Comparison of ENCODE assay signal across 11 cellular contexts in the genomic region with DNA sequence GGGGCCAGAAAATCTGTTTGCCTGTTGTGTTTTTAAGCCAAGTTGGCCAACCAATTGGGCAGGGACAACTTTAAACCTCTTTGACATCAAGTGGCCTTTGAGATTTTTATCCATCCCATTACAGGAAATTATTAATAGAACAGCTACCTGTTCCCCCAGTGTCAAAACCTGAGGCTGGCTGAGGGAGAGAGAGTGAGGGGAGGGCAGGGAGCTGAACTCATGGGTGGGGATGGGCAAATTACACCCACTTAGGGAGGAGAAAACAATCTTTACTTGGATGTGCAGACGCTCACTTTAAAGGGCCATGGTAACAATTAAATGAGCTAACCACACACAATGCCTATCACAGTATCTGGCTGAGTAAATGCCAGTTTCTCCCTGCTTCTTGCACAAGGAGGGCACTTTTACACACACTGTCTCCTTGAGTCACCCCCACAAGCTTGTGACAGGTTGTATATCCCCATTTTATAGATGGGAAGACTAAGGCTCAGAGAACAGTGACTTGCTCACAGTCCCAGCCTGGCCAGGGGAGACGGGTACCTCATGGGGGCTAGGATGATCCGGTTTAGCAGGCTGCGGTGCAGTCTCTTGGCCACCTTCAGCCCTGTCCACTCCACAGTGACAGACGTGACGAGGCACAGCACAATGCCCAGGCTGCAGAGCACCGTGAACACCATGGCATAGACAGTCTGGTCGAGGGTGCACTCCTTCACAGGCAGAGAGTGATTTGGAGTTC. TPM values are rescaled to one million over a fixed set of nuclear protein-coding genes. Genes with fewer than 3 reads are reported as not detected.
DNase-seq lines count a peak whose midpoint lies in the region; ATAC-seq and TF ChIP-seq lines count a peak whose summit lies in the region.
"Had no signal": no experiment of that assay in that cellular context is flagged by ENCODE, and none has a peak within 500 bp of the region (broad histone marks: within the 10 kb centered on the region; RNA-seq: fewer than 3 reads in every experiment).

No MANE protein-coding gene starts in this region.

- H3K9me3 ChIP-seq in SK-N-SH (no peaks in the 10 kb centered on the region), upper lobe of left lung (no peaks in the 10 kb centered on the region), endodermal cell (ENCODE audit: control insufficient read depth, low read length) (no peaks in the 10 kb centered on the region)

- TF ChIP-seq EP300 in SK-N-SH (IDR thresholded peaks at IDR 0.05; ENCODE audit: borderline replicate concordance in 1 of 2, low read depth in 1 of 2, low read length in 1 of 2) (no peak), upper lobe of left lung (IDR thresholded peaks at IDR 0.05) (no peak)

- H3K9ac ChIP-seq in SK-N-SH (no peak overlapping the region), endodermal cell (ENCODE audit: extremely low read depth, low read length, poor library complexity, severe bottlenecking) (no peak overlapping the region)

- H2AFZ ChIP-seq in SK-N-SH (ENCODE audit: low read depth), result no peak overlapping the region

- no peaks in the 10 kb centered on the region for H4K20me1 ChIP-seq in SK-N-SH (ENCODE audit: insufficient read depth)

- intact Hi-C loops in dorsolateral prefrontal cortex (cut with DNase I), result no loop called here

- H3K27me3 ChIP-seq in SK-N-SH (ENCODE audit: insufficient read depth) (no peaks in the 10 kb centered on the region), dorsolateral prefrontal cortex (no peaks in the 10 kb centered on the region), upper lobe of left lung (no peaks in the 10 kb centered on the region), endodermal cell (ENCODE audit: control insufficient read depth, insufficient read depth, low read length, poor library complexity, severe bottlenecking) (no peaks in the 10 kb centered on the region)

- H3K27ac ChIP-seq in SK-N-SH (ENCODE audit: low read depth in 2 of 2, low read length in 1 of 2), result peak overlapping the region in 1 of 2 experiments; percentile 43; a peak in 1 of 4 replicates
- peak overlapping the region in 44 of 59 donors; percentile 2 to 81 (median 49) for H3K27ac ChIP-seq in dorsolateral prefrontal cortex
- H3K27ac ChIP-seq in upper lobe of left lung, result peak overlapping the region; percentile 65 to 83 (median 76)
- H3K27ac ChIP-seq in endodermal cell (ENCODE audit: low read depth, low read length), result no peak overlapping the region

- TF ChIP-seq RAD21 in SK-N-SH (IDR thresholded peaks at IDR 0.05; ENCODE audit: low read length), result no peak

- no peaks in the 10 kb centered on the region for H3K27me3 Mint-ChIP-seq in neural crest cell (ENCODE audit: low read depth)
- H3K27me3 Mint-ChIP-seq in endodermal cell (ENCODE audit: insufficient read depth), result peaks cover 9% of the 10 kb centered on the region

- H3K27ac Mint-ChIP-seq in neural crest cell (ENCODE audit: unreplicated experiment) (peak overlapping the region; percentile 43), endodermal cell (no peak overlapping the region)

- POLR2A ChIA-PET in SK-N-SH (lab: Yijun Ruan, JAX), result no interaction called here

- H3K4me1 Mint-ChIP-seq in neural crest cell (peaks cover 4% of the 10 kb centered on the region), endodermal cell (no peaks in the 10 kb centered on the region)

- no peaks in the 10 kb centered on the region for H3K9me3 Mint-ChIP-seq in neural crest cell
- H3K9me3 Mint-ChIP-seq in endodermal cell, result no peaks in the 10 kb centered on the region

- H3K4me2 ChIP-seq in SK-N-SH, result 0 out of 2 replicates have a peak overlapping the region, but pooled peaks have one; percentile 31

- TF ChIP-seq POLR2A in upper lobe of left lung (IDR thresholded peaks at IDR 0.05), result no peak

- 87% methylated on average over 8 of the region's 8 CpGs for WGBS in SK-N-SH (ENCODE audit: low lambda C conversion rate)
- WGBS in upper lobe of left lung, 2 donors, result 85 to 86% methylated on average over 4 to 8 of the region's 8 CpGs
- WGBS in endodermal cell (ENCODE audit: insufficient coverage in 1 of 2, insufficient read length in 1 of 2), 2 experiments, result 92 to 93% methylated on average over 4 to 8 of the region's 8 CpGs

- DNase-seq in SK-N-SH, result no peak
- DNase-seq in dorsolateral prefrontal cortex, result no peak
- DNase-seq in neural crest cell (ENCODE audit: low read depth, low spot score), result no peak
- DNase-seq in upper lobe of left lung, result no peak
- DNase-seq in NCI-H187 treated with DMSO at 0.1 percent for 48 hours (lab: John Stamatoyannopoulos, UW), result no peak
- DNase-seq in endodermal cell, result no peak
- DNase-seq: activated CD4-positive, alpha-beta T cell treated with anti-CD3 and anti-CD28 coated beads, Interleukin-2, amount 50 U/mL, for 1 hour; NCI-H2107; T-helper 2 cell had no signal

- no peak overlapping the region for H3K4me3 ChIP-seq in SK-N-SH (ENCODE audit: low read depth in 2 of 2, low read length in 1 of 2)
- H3K4me3 ChIP-seq in dorsolateral prefrontal cortex, result peak overlapping the region in 6 of 59 donors; percentile 3 to 19 (median 10)
- H3K4me3 ChIP-seq in upper lobe of left lung, result no peak overlapping the region
- no peak overlapping the region for H3K4me3 ChIP-seq in endodermal cell (ENCODE audit: low read length)

- no peaks in the 10 kb centered on the region for H3K9me2 ChIP-seq in SK-N-SH

- CTCF ChIA-PET in SK-N-SH (lab: Yijun Ruan, JAX), result interaction anchor here (0.6 to 4.2 kb wide), 16 partner anchors 10 to 122 kb away, joined by 3 to 13 read pairs (median 5); a partner anchor contains a TSS

- no peaks in the 10 kb centered on the region for H3F3A ChIP-seq in SK-N-SH (replicated peaks; ENCODE audit: insufficient read depth)

- H3K4me1 ChIP-seq in SK-N-SH (ENCODE audit: control insufficient read depth in 1 of 2, insufficient read depth in 2 of 2, low read depth in 1 of 2, low read length in 1 of 2), result peaks cover 0 to 16% of the 10 kb centered on the region in 2 experiments; a peak in 1 of 4 replicates
- peaks cover 27 to 35% (median 31%) of the 10 kb centered on the region in 4 donors for H3K4me1 ChIP-seq in upper lobe of left lung
- H3K4me1 ChIP-seq in endodermal cell (ENCODE audit: control insufficient read depth, insufficient read depth, low read length), result no peaks in the 10 kb centered on the region

- H3K4me3 Mint-ChIP-seq in neural crest cell, result no peak overlapping the region
- no peak overlapping the region for H3K4me3 Mint-ChIP-seq in endodermal cell

- no peaks in the 10 kb centered on the region for H3K36me3 Mint-ChIP-seq in neural crest cell (ENCODE audit: low read depth)
- H3K36me3 Mint-ChIP-seq in endodermal cell (ENCODE audit: low read depth), result no peaks in the 10 kb centered on the region

- no peak for ATAC-seq in SK-N-SH treated with all-trans-retinoic acid at 6 μM for 48 hours
- ATAC-seq in upper lobe of left lung (ENCODE audit: low FRiP score in 2 of 2), result peak in 1 of 2 donors; percentile 54
- no peak for ATAC-seq in GM18870 (IDR thresholded peaks at IDR 0.05; ENCODE audit: unreplicated experiment)

- H3K79me2 ChIP-seq in SK-N-SH (ENCODE audit: insufficient read depth), result no peaks in the 10 kb centered on the region

- TF ChIP-seq CTCF in SK-N-SH (IDR thresholded peaks at IDR 0.05), result no peak
- no peak for TF ChIP-seq CTCF in dorsolateral prefrontal cortex (IDR thresholded peaks at IDR 0.05 in 54 of 56, conservative IDR thresholded peaks at IDR 0.05 in 2 of 56; ENCODE audit: low read depth in 1 of 56, partially characterized antibody in 56 of 56)
- no peak for TF ChIP-seq CTCF in neural crest cell (conservative IDR thresholded peaks at IDR 0.05)
- no peak for TF ChIP-seq CTCF in upper lobe of left lung (IDR thresholded peaks at IDR 0.05)
- TF ChIP-seq CTCF in endodermal cell (conservative IDR thresholded peaks at IDR 0.05), result no peak

- H3K36me3 ChIP-seq in SK-N-SH (replicated peaks in 1 of 2; ENCODE audit: control insufficient read depth in 1 of 2, insufficient read depth in 2 of 2, low read length in 1 of 2) (no peaks in the 10 kb centered on the region), upper lobe of left lung (no peaks in the 10 kb centered on the region), endodermal cell (ENCODE audit: control insufficient read depth, insufficient read depth, low read length) (no peaks in the 10 kb centered on the region)

TF ChIP-seq in SK-N-SH, 30 proteins besides CTCF, POLR2A, EP300 and RAD21 (continues in another document):
- TF ChIP-seq, protein P1, sequence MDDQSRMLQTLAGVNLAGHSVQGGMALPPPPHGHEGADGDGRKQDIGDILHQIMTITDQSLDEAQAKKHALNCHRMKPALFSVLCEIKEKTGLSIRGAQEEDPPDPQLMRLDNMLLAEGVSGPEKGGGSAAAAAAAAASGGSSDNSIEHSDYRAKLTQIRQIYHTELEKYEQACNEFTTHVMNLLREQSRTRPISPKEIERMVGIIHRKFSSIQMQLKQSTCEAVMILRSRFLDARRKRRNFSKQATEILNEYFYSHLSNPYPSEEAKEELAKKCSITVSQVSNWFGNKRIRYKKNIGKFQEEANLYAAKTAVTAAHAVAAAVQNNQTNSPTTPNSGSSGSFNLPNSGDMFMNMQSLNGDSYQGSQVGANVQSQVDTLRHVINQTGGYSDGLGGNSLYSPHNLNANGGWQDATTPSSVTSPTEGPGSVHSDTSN (IDR thresholded peaks at IDR 0.05), result no peak

TF ChIP-seq in SK-N-SH treated with all-trans-retinoic acid at 6 μM for 48 hours, 23 proteins besides CTCF, POLR2A, EP300 and RAD21 (continues in another document):
- no peak for TF ChIP-seq ZNF8 (CRISPR knock-in tag; IDR thresholded peaks at IDR 0.05)

RNA-seq across cellular contexts. Expression of a gene that starts 17.8 kb away (rescaled TPM):
- 0.13 and 0.23 TPM in 2 replicates for polyA plus RNA-seq in SK-N-SH (2012; rRNA removed)
- 0.09 and 0.22 TPM in 2 replicates for polyA plus RNA-seq in SK-N-SH (2012; cell fraction: cytosol; rRNA removed)
- 0.23 and 0.35 TPM in 2 replicates for polyA plus RNA-seq in SK-N-SH (2012; cell fraction: nucleus; rRNA removed)
- total RNA-seq in dorsolateral prefrontal cortex, result 10 to 100 TPM in 119 of 120 experiments, 1 to 10 TPM in 1; 6.2 to 31.2 (median 19.8) TPM
- 2.3 TPM in 2 replicates for total RNA-seq in neural crest cell
- total RNA-seq in upper lobe of left lung, result 1 to 10 TPM; 2.6 to 9.5 (median 5.7) TPM
- total RNA-seq in endodermal cell, result 1 to 10 TPM; 2.2 to 5.3 TPM
- 3.6 TPM for polyA plus RNA-seq in endodermal cell (2013, experiment 1 of 2)
- polyA plus RNA-seq in endodermal cell (2013, experiment 2 of 2), result 3.0 TPM

RNA-seq across cellular contexts. Expression of a gene that starts 54.6 kb away (rescaled TPM):
- 0.67 and 1.2 TPM in 2 replicates for polyA plus RNA-seq in SK-N-SH (2012; rRNA removed)
- polyA plus RNA-seq in SK-N-SH (2012; cell fraction: cytosol; rRNA removed), result 0.41 and 0.52 TPM in 2 replicates
- polyA plus RNA-seq in SK-N-SH (2012; cell fraction: nucleus; rRNA removed), result 2.1 and 3.6 TPM in 2 replicates
- total RNA-seq in dorsolateral prefrontal cortex, result 10 to 100 TPM in 118 of 120 experiments, 1 to 10 TPM in 2; 6.7 to 30.4 (median 18.1) TPM
- total RNA-seq in neural crest cell, result 18.8 and 20.9 TPM in 2 replicates
- total RNA-seq in upper lobe of left lung, result 1 to 10 TPM; 3.6 to 7.6 (median 4.5) TPM
- total RNA-seq in endodermal cell, result under 1 TPM; 0.31 to 0.62 TPM
- 3.0 TPM for polyA plus RNA-seq in endodermal cell (2013, experiment 1 of 2)
- 3.0 TPM for polyA plus RNA-seq in endodermal cell (2013, experiment 2 of 2)
